24 cellular contexts compared by ENCODE assay signal in genomic region chr10:5903563-5903962, GRCh38.
"Had no signal": no experiment of that assay in that cellular context is flagged by ENCODE, and none has a peak within 500 bp of the region (broad histone marks: within the 10 kb centered on the region; RNA-seq: fewer than 3 reads in every experiment).

No MANE protein-coding gene starts in this region.

- H3K4me3 Mint-ChIP-seq: activated naive CD4-positive, alpha-beta T cell treated with anti-CD3 and anti-CD28 coated beads, Interleukin-2, amount 50 U/mL, for 24 hours; activated T-cell treated with anti-CD3 and anti-CD28 coated beads, Interleukin-2, amount 50 U/mL, for 24 hours; naive thymus-derived CD8-positive, alpha-beta T cell; neural progenitor cell; T-cell had no signal

- H3K4me1 ChIP-seq: ascending aorta, colonic mucosa, neural progenitor cell, thyroid gland had no signal

- ATAC-seq: gastroesophageal sphincter; left colon; lower lobe of right lung; naive thymus-derived CD8-positive, alpha-beta T cell; T-cell had no signal

- H3K4me3 ChIP-seq: ascending aorta, colonic mucosa, dorsolateral prefrontal cortex, esophagus squamous epithelium, gastroesophageal sphincter, lower lobe of right lung, neural progenitor cell, spleen, thyroid gland had no signal

- H3K27ac ChIP-seq: ascending aorta, brain microvascular endothelial cell, colonic mucosa, dorsolateral prefrontal cortex, esophagus squamous epithelium, gastroesophageal sphincter, neural progenitor cell, thyroid gland had no signal

- H3K27me3 Mint-ChIP-seq: activated naive CD4-positive, alpha-beta T cell treated with anti-CD3 and anti-CD28 coated beads, Interleukin-2, amount 50 U/mL, for 24 hours; activated T-cell treated with anti-CD3 and anti-CD28 coated beads, Interleukin-2, amount 50 U/mL, for 24 hours; naive thymus-derived CD8-positive, alpha-beta T cell; T-cell had no signal

- H3K27ac Mint-ChIP-seq: activated naive CD4-positive, alpha-beta T cell treated with anti-CD3 and anti-CD28 coated beads, Interleukin-2, amount 50 U/mL, for 24 hours; neural progenitor cell; T-cell had no signal

- DNase-seq: activated CD4-positive, alpha-beta T cell treated with anti-CD3 and anti-CD28 coated beads for 1 hour; activated CD4-positive, alpha-beta T cell treated with anti-CD3 and anti-CD28 coated beads, Interleukin-2, amount 50 U/mL, for 1 hour; activated CD8-positive, alpha-beta memory T cell treated with anti-CD3 and anti-CD28 coated beads for 24 hours; activated CD8-positive, alpha-beta memory T cell treated with anti-CD3 and anti-CD28 coated beads, Interleukin-2, amount 50 U/mL, for 4 hours; activated effector memory CD4-positive, alpha-beta T cell treated with Interleukin-2 at 50 U/mL for 16 hours; activated T-cell treated with anti-CD3 and anti-CD28 coated beads, Interleukin-2, amount 50 U/mL, for 24 hours; brain microvascular endothelial cell; colonic mucosa; dorsolateral prefrontal cortex; esophagus squamous epithelium; islet precursor cell; left colon; lower lobe of right lung; naive thymus-derived CD8-positive, alpha-beta T cell; spleen; stimulated activated CD4-positive, alpha-beta T cell treated with anti-CD3 and anti-CD28 coated beads, Interleukin-4, amount 100 ng/mL, for 1 hour; stimulated activated naive CD8-positive, alpha-beta T cell treated with anti-CD3 and anti-CD28 coated beads, Interleukin-15, Interleukin-2, amounts not matched to agents 100 U/mL and 50 U/mL, for 24 hours; T-cell; T-helper 9 cell; thyroid gland had no signal

- H3K4me1 Mint-ChIP-seq: neural progenitor cell had no signal

- H3K9me3 Mint-ChIP-seq: activated naive CD4-positive, alpha-beta T cell treated with anti-CD3 and anti-CD28 coated beads, Interleukin-2, amount 50 U/mL, for 24 hours; activated T-cell treated with anti-CD3 and anti-CD28 coated beads, Interleukin-2, amount 50 U/mL, for 24 hours; naive thymus-derived CD8-positive, alpha-beta T cell; neural progenitor cell; T-cell had no signal

- H3K27me3 ChIP-seq: ascending aorta, brain microvascular endothelial cell, colonic mucosa, dorsolateral prefrontal cortex, esophagus squamous epithelium, gastroesophageal sphincter, neural progenitor cell, spleen, thyroid gland had no signal

- H3K36me3 ChIP-seq: colonic mucosa, neural progenitor cell, thyroid gland had no signal

- H3K9me3 ChIP-seq: ascending aorta, colonic mucosa, esophagus squamous epithelium, gastroesophageal sphincter, lower lobe of right lung, thyroid gland had no signal
